14 cellular contexts compared by ENCODE assay signal in the genomic region with DNA sequence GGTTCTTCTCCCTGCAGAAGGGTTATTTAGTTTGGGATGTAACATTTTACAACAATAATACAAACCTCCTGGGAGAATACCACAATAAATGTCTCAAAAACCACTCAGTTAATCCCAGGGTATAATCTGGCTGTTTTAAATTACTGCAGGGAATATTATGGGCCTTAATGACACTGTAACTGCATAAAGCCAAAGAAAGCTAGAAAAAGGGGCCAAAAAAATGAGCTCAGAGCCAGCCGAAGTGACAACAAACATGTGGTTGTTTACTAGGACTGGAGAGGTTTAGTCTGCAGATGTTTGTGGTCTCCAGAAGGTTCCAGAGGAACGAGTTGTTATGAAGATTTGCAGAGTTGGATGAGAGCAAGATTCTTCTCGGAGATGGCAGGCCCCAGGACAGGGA.
DNase-seq lines count a peak whose midpoint lies in the region; ATAC-seq and TF ChIP-seq lines count a peak whose summit lies in the region.
"Had no signal": no experiment of that assay in that cellular context is flagged by ENCODE, and none has a peak within 500 bp of the region (broad histone marks: within the 10 kb centered on the region; RNA-seq: fewer than 3 reads in every experiment).

No MANE protein-coding gene starts in this region.

- H3K27ac Mint-ChIP-seq in HFFc6, result no peak overlapping the region
- H3K27ac Mint-ChIP-seq in activated CD8-positive, alpha-beta memory T cell treated with anti-CD3 and anti-CD28 coated beads, Interleukin-2, amount 10 ng/mL, durations not matched to agents 7 days and 5 days, result no peak overlapping the region

- H3K27me3 Mint-ChIP-seq in HFFc6 (ENCODE audit: insufficient read depth), result no peaks in the 10 kb centered on the region
- H3K27me3 Mint-ChIP-seq in activated CD8-positive, alpha-beta memory T cell treated with anti-CD3 and anti-CD28 coated beads, Interleukin-2, amount 10 ng/mL, durations not matched to agents 7 days and 5 days, result no peaks in the 10 kb centered on the region

- peaks cover 15% of the 10 kb centered on the region for H3K4me1 Mint-ChIP-seq in HFFc6 (ENCODE audit: low read depth)
- H3K4me1 Mint-ChIP-seq in activated CD8-positive, alpha-beta memory T cell treated with anti-CD3 and anti-CD28 coated beads, Interleukin-2, amount 10 ng/mL, durations not matched to agents 7 days and 5 days, result no peaks in the 10 kb centered on the region

- H3K4me3 ChIP-seq in choroid plexus epithelial cell (ENCODE audit: low read depth, low read length), result no peak overlapping the region
- H3K4me3 ChIP-seq: HAP-1 had no signal

- peaks cover 27% of the 10 kb centered on the region for H3K36me3 Mint-ChIP-seq in HFFc6 (ENCODE audit: low read depth)
- H3K36me3 Mint-ChIP-seq in activated CD8-positive, alpha-beta memory T cell treated with anti-CD3 and anti-CD28 coated beads, Interleukin-2, amount 10 ng/mL, durations not matched to agents 7 days and 5 days, result peaks cover 2% of the 10 kb centered on the region

- TF ChIP-seq CTCF in HFFc6 (IDR thresholded peaks at IDR 0.05) (no peak), choroid plexus epithelial cell (conservative IDR thresholded peaks at IDR 0.05; ENCODE audit: low read depth, low read length) (no peak)

- ATAC-seq in activated CD8-positive, alpha-beta memory T cell treated with anti-CD3 and anti-CD28 coated beads, Interleukin-2, amount 10 ng/mL, durations not matched to agents 7 days and 5 days, result no peak
- no peak for ATAC-seq in HG03108 (IDR thresholded peaks at IDR 0.05; ENCODE audit: unreplicated experiment)

- no peak overlapping the region for H3K4me3 Mint-ChIP-seq in HFFc6
- H3K4me3 Mint-ChIP-seq in activated CD8-positive, alpha-beta memory T cell treated with anti-CD3 and anti-CD28 coated beads, Interleukin-2, amount 10 ng/mL, durations not matched to agents 7 days and 5 days, result no peak overlapping the region

- DNase-seq in AG20443 (ENCODE audit: low spot score), result peak; percentile 38
- DNase-seq in HFFc6, result peak; percentile 5
- peak; percentile 3 for DNase-seq in choroid plexus epithelial cell (ENCODE audit: low read depth)
- DNase-seq in mucosa of gallbladder (ENCODE audit: low spot score), result peak; percentile 12
- DNase-seq in activated CD8-positive, alpha-beta memory T cell treated with anti-CD3 and anti-CD28 coated beads, Interleukin-2, amount 10 ng/mL, durations not matched to agents 7 days and 5 days, result no peak
- no peak for DNase-seq in NCI-H69 (lab: John Stamatoyannopoulos, UW)
- DNase-seq in NCI-H82 treated with DMSO at 0.1 percent for 48 hours (lab: John Stamatoyannopoulos, UW; ENCODE audit: unreplicated experiment), result no peak
- DNase-seq: C1 segment of cervical spinal cord, EL, NCI-H1436 treated with DMSO at 0.1 percent for 48 hours, NCI-H2081 treated with DMSO at 0.1 percent for 48 hours, NCI-H524 had no signal

- peaks cover 13% of the 10 kb centered on the region for H3K9me3 Mint-ChIP-seq in HFFc6
- H3K9me3 Mint-ChIP-seq in activated CD8-positive, alpha-beta memory T cell treated with anti-CD3 and anti-CD28 coated beads, Interleukin-2, amount 10 ng/mL, durations not matched to agents 7 days and 5 days (ENCODE audit: low read depth), result no peaks in the 10 kb centered on the region

- CTCF ChIA-PET in activated CD8-positive, alpha-beta memory T cell treated with anti-CD3 and anti-CD28 coated beads, Interleukin-2, amount 10 ng/mL, durations not matched to agents 7 days and 5 days (lab: Charles Lee), result no interaction called here

Comparison
In these comparisons a context has a peak if more than half of its experiments do, and no peak if none do; other contexts are left out.
1. DNase-seq: peak in AG20443 (single experiment), HFFc6 (single experiment), choroid plexus epithelial cell (single experiment) and mucosa of gallbladder (single experiment); none in activated CD8-positive, alpha-beta memory T cell treated with anti-CD3 and anti-CD28 coated beads, Interleukin-2, amount 10 ng/mL, durations not matched to agents 7 days and 5 days (single experiment), NCI-H69 (single experiment) and NCI-H82 treated with DMSO at 0.1 percent for 48 hours (single experiment).